Comparison of ENCODE assay signal across 9 cellular contexts in the genomic region with DNA sequence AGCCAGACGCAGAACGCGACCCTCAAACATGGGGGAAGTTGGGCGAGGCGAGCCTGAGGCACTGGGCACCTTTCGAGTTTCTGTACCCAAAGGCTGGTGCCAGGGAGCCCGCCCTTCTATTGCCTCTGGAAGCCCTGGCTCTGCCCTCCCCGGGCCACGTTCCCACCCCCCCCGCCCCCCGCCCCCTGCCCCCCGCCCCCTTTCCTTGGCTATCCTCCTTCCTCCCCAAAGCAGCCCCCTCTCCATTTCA. TPM values are rescaled to one million over a fixed set of nuclear protein-coding genes. Genes with fewer than 3 reads are reported as not detected.
DNase-seq lines count a peak whose midpoint lies in the region; TF ChIP-seq lines count a peak whose summit lies in the region.
"Had no signal": no experiment of that assay in that cellular context is flagged by ENCODE, and none has a peak within 500 bp of the region (broad histone marks: within the 10 kb centered on the region; RNA-seq: fewer than 3 reads in every experiment).

No MANE protein-coding gene starts in this region.

- peak overlapping the region; percentile 83 for H3K4me3 Mint-ChIP-seq in T-helper 1 cell treated with Interleukin-12 subunit alpha and Interleukin-12 subunit beta and Interleukin-4 antibody, amounts not matched to agents 30 μg/mL and 1 μg/mL, for 36 hours
- peak overlapping the region; percentile 90 for H3K4me3 Mint-ChIP-seq in activated naive CD8-positive, alpha-beta T cell

- H3K9me3 ChIP-seq in iPS-20b (ENCODE audit: insufficient read depth, low read depth, low read length) (no peaks in the 10 kb centered on the region), stomach (no peaks in the 10 kb centered on the region)

- no peak for TF ChIP-seq POLR2A in stomach (IDR thresholded peaks at IDR 0.05)

- peak overlapping the region; percentile 91 for H3K4me3 ChIP-seq in iPS-20b (ENCODE audit: low read length)
- peak overlapping the region; percentile 78 to 90 (median 85) for H3K4me3 ChIP-seq in stomach

- no peak for DNase-seq in T-helper 1 cell
- peak; percentile 64 for DNase-seq in stomach
- DNase-seq in CD1c-positive myeloid dendritic cell (ENCODE audit: extremely low spot score) = no peak
- no peak for DNase-seq in T1000 (lab: John Stamatoyannopoulos, UW)
- no peak for DNase-seq in NCI-H128 (lab: John Stamatoyannopoulos, UW; ENCODE audit: unreplicated experiment)
- DNase-seq: DND-41 had no signal

- H3K4me1 Mint-ChIP-seq in T-helper 1 cell treated with Interleukin-12 subunit alpha and Interleukin-12 subunit beta and Interleukin-4 antibody, amounts not matched to agents 30 μg/mL and 1 μg/mL, for 36 hours (ENCODE audit: low read depth) = peaks cover 37% of the 10 kb centered on the region
- peaks cover 44% of the 10 kb centered on the region for H3K4me1 Mint-ChIP-seq in activated naive CD8-positive, alpha-beta T cell (ENCODE audit: low read depth)

- H3K4me1 ChIP-seq in iPS-20b (ENCODE audit: insufficient read depth, low read length) (peaks cover 14% of the 10 kb centered on the region; the same call in 1 of the 2 replicates), stomach (peaks cover 32 to 60% (median 43%) of the 10 kb centered on the region in 4 donors)

- peak overlapping the region; percentile 79; the same call in 1 of the 2 replicates for H3K9ac ChIP-seq in iPS-20b (ENCODE audit: low read depth, low read length)

- H3K27me3 Mint-ChIP-seq in T-helper 1 cell treated with Interleukin-12 subunit alpha and Interleukin-12 subunit beta and Interleukin-4 antibody, amounts not matched to agents 30 μg/mL and 1 μg/mL, for 36 hours (ENCODE audit: low read depth) = no peaks in the 10 kb centered on the region
- H3K27me3 Mint-ChIP-seq in activated naive CD8-positive, alpha-beta T cell = peaks cover 2% of the 10 kb centered on the region

- no peaks in the 10 kb centered on the region for H3K9me3 Mint-ChIP-seq in T-helper 1 cell treated with Interleukin-12 subunit alpha and Interleukin-12 subunit beta and Interleukin-4 antibody, amounts not matched to agents 30 μg/mL and 1 μg/mL, for 36 hours
- H3K9me3 Mint-ChIP-seq in activated naive CD8-positive, alpha-beta T cell (ENCODE audit: low read depth) = no peaks in the 10 kb centered on the region

- peaks cover 5% of the 10 kb centered on the region for H3K36me3 Mint-ChIP-seq in T-helper 1 cell treated with Interleukin-12 subunit alpha and Interleukin-12 subunit beta and Interleukin-4 antibody, amounts not matched to agents 30 μg/mL and 1 μg/mL, for 36 hours (ENCODE audit: low read depth)
- H3K36me3 Mint-ChIP-seq in activated naive CD8-positive, alpha-beta T cell = peaks cover 2% of the 10 kb centered on the region

- H3K27ac Mint-ChIP-seq in T-helper 1 cell treated with Interleukin-12 subunit alpha and Interleukin-12 subunit beta and Interleukin-4 antibody, amounts not matched to agents 30 μg/mL and 1 μg/mL, for 36 hours = peak overlapping the region; percentile 93
- peak overlapping the region; percentile 91 for H3K27ac Mint-ChIP-seq in activated naive CD8-positive, alpha-beta T cell

- intact Hi-C loops in stomach (cut with DNase I; ENCODE audit: low total_unique reads) = no loop called here

- H3K27me3 ChIP-seq in iPS-20b (ENCODE audit: insufficient read depth, low read length) = no peaks in the 10 kb centered on the region
- H3K27me3 ChIP-seq in stomach = no peaks in the 10 kb centered on the region

- H3K36me3 ChIP-seq in iPS-20b (ENCODE audit: insufficient read depth, low read depth, low read length) (no peaks in the 10 kb centered on the region), stomach (no peaks in the 10 kb centered on the region)

- 0 to 3% (median 2%) methylated on average over 7 to 12 of the region's 12 CpGs for WGBS in stomach, 5 donors

- no peak for TF ChIP-seq EP300 in stomach (IDR thresholded peaks at IDR 0.05)

- H3K27ac ChIP-seq in iPS-20b (ENCODE audit: low read length) = peak overlapping the region; percentile 4
- peak overlapping the region; percentile 98 to 100 (median 99) for H3K27ac ChIP-seq in stomach

- no peak for TF ChIP-seq CTCF in stomach (IDR thresholded peaks at IDR 0.05)

RNA-seq across cellular contexts. Expression of gene ZBTB7B, which starts 2.2 kb away (rescaled TPM):
- 100 to 1,000 TPM in 1 of 5 donors, 10 to 100 TPM in 4; 32.3 to 134 (median 53.9) TPM for total RNA-seq in stomach
- polyA plus RNA-seq in stomach = 10 to 100 TPM; 29.6 to 39.5 (median 35.6) TPM

RNA-seq across cellular contexts. Expression of gene LENEP, which starts 7.0 kb away (rescaled TPM):
- 10 to 100 TPM in 1 of 5 donors, 1 to 10 TPM in 1, not detected in 3; 1.1 to 11.6 TPM for total RNA-seq in stomach
- polyA plus RNA-seq in stomach = not detected

RNA-seq across cellular contexts. Expression of gene FLAD1, which starts 17.3 kb away (rescaled TPM):
- 10 to 100 TPM; 14.1 to 76.5 (median 54.8) TPM for total RNA-seq in stomach
- polyA plus RNA-seq in stomach = 10 to 100 TPM; 31.4 to 43.8 (median 40.4) TPM

RNA-seq across cellular contexts. Expression of gene CKS1B, which starts 25.9 kb away (rescaled TPM):
- 10 to 100 TPM in 2 of 5 donors, 1 to 10 TPM in 3; 4.7 to 36.1 (median 5.2) TPM for total RNA-seq in stomach
- polyA plus RNA-seq in stomach = 10 to 100 TPM; 40.9 to 73.3 (median 63.9) TPM

RNA-seq across cellular contexts. Expression of gene SHC1, which starts 29.9 kb away (rescaled TPM):
- 10 to 100 TPM; 23.2 to 81.1 (median 59.6) TPM for total RNA-seq in stomach
- 10 to 100 TPM; 43.7 to 58.8 (median 56.1) TPM for polyA plus RNA-seq in stomach
